ENCODE assay signal across 8 cellular contexts in the genomic region with DNA sequence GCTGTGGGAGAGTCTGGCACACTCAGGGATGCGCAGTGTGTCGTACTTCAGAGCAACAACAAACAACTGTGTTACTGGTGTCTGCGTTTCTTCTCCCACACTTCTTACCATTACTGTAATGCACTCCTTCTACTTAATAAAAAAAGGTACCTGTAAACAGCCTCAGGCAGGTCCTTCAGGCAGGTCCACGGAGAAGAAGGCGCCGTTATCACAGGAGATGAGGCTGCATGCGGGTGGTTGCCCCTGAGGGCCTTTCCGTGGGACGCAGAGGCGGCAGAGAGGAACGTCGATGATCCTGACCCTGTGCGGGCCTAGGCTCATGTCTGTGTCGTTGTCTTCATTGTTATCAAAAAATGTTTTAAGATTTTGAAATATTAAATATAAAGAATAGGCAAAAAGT. TPM values are rescaled to one million over a fixed set of nuclear protein-coding genes. Genes with fewer than 3 reads are reported as not detected.
"Had no signal": no experiment of that assay in that cellular context is flagged by ENCODE, and none has a peak within 500 bp of the region (broad histone marks: within the 10 kb centered on the region; RNA-seq: fewer than 3 reads in every experiment).

No MANE protein-coding gene starts in this region.

- FAIRE-seq: G401.6, GM12878, GM12892, GM18507, GM19239 had no signal

- H3K4me3 ChIP-seq: GM12878 had no signal

- DNase-seq: GDM1, GF-D8 had no signal

- ATAC-seq: GM12878 had no signal

RNA-seq across cellular contexts. Expression of a gene that starts 29.4 kb away (rescaled TPM):
- total RNA-seq: G401, GM12878 had no signal
